In the genomic region with DNA sequence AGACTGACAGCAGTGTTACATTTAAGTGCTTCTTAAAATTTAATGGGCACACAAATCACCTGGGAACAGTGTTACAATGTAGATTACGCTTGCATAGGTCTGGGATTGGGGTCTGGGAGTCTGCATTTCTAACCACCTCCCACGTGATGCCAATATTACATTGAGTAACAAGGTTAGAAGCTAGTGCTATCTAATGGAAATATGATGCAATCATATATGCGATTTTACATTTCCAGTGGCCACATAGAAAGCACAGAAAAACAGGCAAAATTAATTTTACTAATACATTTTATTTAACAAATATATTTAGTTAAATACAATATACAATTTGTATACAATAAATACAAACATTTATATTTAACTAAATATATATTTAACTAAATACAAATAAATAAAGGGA, we compare ENCODE assay signal across 36 cellular contexts. TPM values are rescaled to one million over a fixed set of nuclear protein-coding genes. Genes with fewer than 3 reads are reported as not detected.
"Had no signal": no experiment of that assay in that cellular context is flagged by ENCODE, and none has a peak within 500 bp of the region (broad histone marks: within the 10 kb centered on the region; RNA-seq: fewer than 3 reads in every experiment).

No MANE protein-coding gene starts in this region.

- H3K4me3 Mint-ChIP-seq: activated CD4-positive, alpha-beta memory T cell treated with anti-CD3 and anti-CD28 coated beads for 36 hours; activated CD4-positive, alpha-beta T cell treated with anti-CD3 and anti-CD28 coated beads for 36 hours; activated CD4-positive, alpha-beta T cell treated with anti-CD3 and anti-CD28 coated beads, Interleukin-2, amount 10 ng/mL, durations not matched to agents 24 days and 14 days; activated CD8-positive, alpha-beta memory T cell treated with anti-CD3 and anti-CD28 coated beads, Interleukin-2, amount 10 ng/mL, durations not matched to agents 7 days and 5 days; activated CD8-positive, alpha-beta T cell treated with anti-CD3 and anti-CD28 coated beads, Interleukin-2, amount 10 ng/mL, durations not matched to agents 7 days and 5 days; activated naive CD4-positive, alpha-beta T cell treated with anti-CD3 and anti-CD28 coated beads for 36 hours; activated naive CD4-positive, alpha-beta T cell treated with anti-CD3 and anti-CD28 coated beads, Interleukin-2, amount 50 U/mL, for 24 hours; activated naive CD8-positive, alpha-beta T cell treated with anti-CD3 and anti-CD28 coated beads for 36 hours; activated naive CD8-positive, alpha-beta T cell treated with anti-CD3 and anti-CD28 coated beads, Interleukin-2, amount 50 U/mL, for 24 hours; activated T-helper 1 cell treated with anti-CD3 and anti-CD28 coated beads, Interleukin-12 subunit alpha, Interleukin-12 subunit beta, Interleukin-2, Interleukin-4 antibody, amounts not matched to agents 30 ng/mL and 10 ng/mL and 1 ng/mL, durations not matched to agents 14 hours and 24 hours and 36 hours; central memory CD8-positive, alpha-beta T cell; dendritic cell treated with granulocyte-macrophage colony-stimulating factor and Interleukin-4, amounts not matched to agents 40 ng/mL and 50 ng/mL, for 4 days; effector memory CD8-positive, alpha-beta T cell; T-helper 17 cell; T-helper 2 cell treated with Interferon-gamma antibody and Interleukin-4, amounts not matched to agents 5 μg/mL and 100 μg/mL, for 36 hours had no signal

- H3K4me1 Mint-ChIP-seq: activated CD4-positive, alpha-beta T cell treated with anti-CD3 and anti-CD28 coated beads for 36 hours; activated CD4-positive, alpha-beta T cell treated with anti-CD3 and anti-CD28 coated beads, Interleukin-2, amount 10 ng/mL, durations not matched to agents 24 days and 14 days; activated CD8-positive, alpha-beta memory T cell treated with anti-CD3 and anti-CD28 coated beads, Interleukin-2, amount 10 ng/mL, durations not matched to agents 7 days and 5 days; activated naive CD4-positive, alpha-beta T cell treated with anti-CD3 and anti-CD28 coated beads, Interleukin-2, amount 50 U/mL, for 24 hours; activated naive CD8-positive, alpha-beta T cell treated with anti-CD3 and anti-CD28 coated beads for 36 hours; activated naive CD8-positive, alpha-beta T cell treated with anti-CD3 and anti-CD28 coated beads, Interleukin-2, amount 50 U/mL, for 24 hours; central memory CD8-positive, alpha-beta T cell; T-helper 17 cell had no signal

- ATAC-seq: activated CD4-positive, alpha-beta T cell treated with anti-CD3 and anti-CD28 coated beads for 36 hours; activated CD8-positive, alpha-beta memory T cell treated with anti-CD3 and anti-CD28 coated beads, Interleukin-2, amount 10 ng/mL, durations not matched to agents 7 days and 5 days; activated CD8-positive, alpha-beta T cell treated with anti-CD3 and anti-CD28 coated beads, Interleukin-2, amount 10 ng/mL, durations not matched to agents 7 days and 5 days; activated naive CD8-positive, alpha-beta T cell treated with anti-CD3 and anti-CD28 coated beads, Interleukin-2, amount 50 U/mL, for 24 hours; effector memory CD8-positive, alpha-beta T cell; T-helper 17 cell had no signal

- H3K27me3 Mint-ChIP-seq: activated CD4-positive, alpha-beta memory T cell treated with anti-CD3 and anti-CD28 coated beads for 36 hours; activated CD4-positive, alpha-beta T cell treated with anti-CD3 and anti-CD28 coated beads for 36 hours; activated CD4-positive, alpha-beta T cell treated with anti-CD3 and anti-CD28 coated beads, Interleukin-2, amount 10 ng/mL, durations not matched to agents 24 days and 14 days; activated CD8-positive, alpha-beta memory T cell treated with anti-CD3 and anti-CD28 coated beads, Interleukin-2, amount 10 ng/mL, durations not matched to agents 7 days and 5 days; activated naive CD8-positive, alpha-beta T cell treated with anti-CD3 and anti-CD28 coated beads for 36 hours; activated naive CD8-positive, alpha-beta T cell treated with anti-CD3 and anti-CD28 coated beads, Interleukin-2, amount 50 U/mL, for 24 hours; central memory CD8-positive, alpha-beta T cell; dendritic cell treated with granulocyte-macrophage colony-stimulating factor and Interleukin-4, amounts not matched to agents 40 ng/mL and 50 ng/mL, for 4 days; effector memory CD8-positive, alpha-beta T cell; T-helper 17 cell had no signal

- H3K9me3 Mint-ChIP-seq: activated CD4-positive, alpha-beta memory T cell treated with anti-CD3 and anti-CD28 coated beads for 36 hours; activated CD4-positive, alpha-beta T cell treated with anti-CD3 and anti-CD28 coated beads, Interleukin-2, amount 10 ng/mL, durations not matched to agents 24 days and 14 days; activated naive CD4-positive, alpha-beta T cell treated with anti-CD3 and anti-CD28 coated beads for 36 hours; activated naive CD4-positive, alpha-beta T cell treated with anti-CD3 and anti-CD28 coated beads, Interleukin-2, amount 50 U/mL, for 24 hours; activated naive CD8-positive, alpha-beta T cell treated with anti-CD3 and anti-CD28 coated beads for 36 hours; activated T-helper 1 cell treated with anti-CD3 and anti-CD28 coated beads, Interleukin-12 subunit alpha, Interleukin-12 subunit beta, Interleukin-2, Interleukin-4 antibody, amounts not matched to agents 30 ng/mL and 10 ng/mL and 1 ng/mL, durations not matched to agents 14 hours and 24 hours and 36 hours; activated T-helper 2 cell treated with anti-CD3 and anti-CD28 coated beads, Interferon-gamma antibody, Interleukin-2, Interleukin-4, amounts not matched to agents 10 μg/mL and 5 μg/mL and 100 μg/mL, durations not matched to agents 14 hours and 24 hours and 36 hours; T-helper 2 cell treated with Interferon-gamma antibody and Interleukin-4, amounts not matched to agents 5 μg/mL and 100 μg/mL, for 36 hours had no signal

- H3K27ac Mint-ChIP-seq: activated CD4-positive, alpha-beta memory T cell treated with anti-CD3 and anti-CD28 coated beads for 36 hours; activated CD4-positive, alpha-beta T cell treated with anti-CD3 and anti-CD28 coated beads for 36 hours; activated CD4-positive, alpha-beta T cell treated with anti-CD3 and anti-CD28 coated beads, Interleukin-2, amount 10 ng/mL, durations not matched to agents 24 days and 14 days; activated CD8-positive, alpha-beta memory T cell treated with anti-CD3 and anti-CD28 coated beads, Interleukin-2, amount 10 ng/mL, durations not matched to agents 7 days and 5 days; activated CD8-positive, alpha-beta T cell treated with anti-CD3 and anti-CD28 coated beads, Interleukin-2, amount 10 ng/mL, durations not matched to agents 7 days and 5 days; activated naive CD4-positive, alpha-beta T cell treated with anti-CD3 and anti-CD28 coated beads for 36 hours; activated naive CD4-positive, alpha-beta T cell treated with anti-CD3 and anti-CD28 coated beads, Interleukin-2, amount 50 U/mL, for 24 hours; activated naive CD8-positive, alpha-beta T cell treated with anti-CD3 and anti-CD28 coated beads for 36 hours; activated naive CD8-positive, alpha-beta T cell treated with anti-CD3 and anti-CD28 coated beads, Interleukin-2, amount 50 U/mL, for 24 hours; activated T-helper 1 cell treated with anti-CD3 and anti-CD28 coated beads, Interleukin-12 subunit alpha, Interleukin-12 subunit beta, Interleukin-2, Interleukin-4 antibody, amounts not matched to agents 30 ng/mL and 10 ng/mL and 1 ng/mL, durations not matched to agents 14 hours and 24 hours and 36 hours; activated T-helper 2 cell treated with anti-CD3 and anti-CD28 coated beads, Interferon-gamma antibody, Interleukin-2, Interleukin-4, amounts not matched to agents 10 μg/mL and 5 μg/mL and 100 μg/mL, durations not matched to agents 14 hours and 24 hours and 36 hours; dendritic cell treated with granulocyte-macrophage colony-stimulating factor and Interleukin-4, amounts not matched to agents 40 ng/mL and 50 ng/mL, for 4 days; effector memory CD8-positive, alpha-beta T cell; T-helper 17 cell; T-helper 2 cell treated with Interferon-gamma antibody and Interleukin-4, amounts not matched to agents 5 μg/mL and 100 μg/mL, for 36 hours had no signal

- DNase-seq: activated CD4-positive, alpha-beta memory T cell treated with anti-CD3 and anti-CD28 coated beads for 36 hours; activated CD4-positive, alpha-beta T cell treated with anti-CD3 and anti-CD28 coated beads for 36 hours; activated CD4-positive, alpha-beta T cell treated with anti-CD3 and anti-CD28 coated beads, Interleukin-2, amount 10 ng/mL, durations not matched to agents 24 days and 14 days; activated CD4-positive, CD25-positive, alpha-beta regulatory T cell; activated CD4-positive, CD25-positive, alpha-beta regulatory T cell treated with anti-CD3 and anti-CD28 coated beads, Interleukin-2, amount 50 U/mL, for 72 hours; activated CD8-positive, alpha-beta memory T cell treated with anti-CD3 and anti-CD28 coated beads, Interleukin-2, amount 10 ng/mL, durations not matched to agents 7 days and 5 days; activated CD8-positive, alpha-beta memory T cell treated with anti-CD3 and anti-CD28 coated beads, Interleukin-2, amount 50 U/mL, for 4 hours; activated CD8-positive, alpha-beta T cell treated with anti-CD3 and anti-CD28 coated beads, Interleukin-2, amount 10 ng/mL, durations not matched to agents 7 days and 5 days; activated effector memory CD4-positive, alpha-beta T cell treated with anti-CD3 and anti-CD28 coated beads, Interleukin-2, amount 50 U/mL, for 16 hours; activated naive CD4-positive, alpha-beta T cell treated with anti-CD3 and anti-CD28 coated beads for 36 hours; activated naive CD8-positive, alpha-beta T cell treated with anti-CD3 and anti-CD28 coated beads for 36 hours; activated naive CD8-positive, alpha-beta T cell treated with anti-CD3 and anti-CD28 coated beads, Interleukin-2, amount 50 U/mL, for 24 hours; activated T-cell treated with anti-CD3 and anti-CD28 coated beads, Interleukin-2, amount 50 U/mL, for 1 hour; activated T-cell treated with anti-CD3 and anti-CD28 coated beads, Interleukin-2, amount 50 U/mL, for 48 hours; anterior cingulate cortex; brain microvascular endothelial cell; effector CD4-positive, alpha-beta T cell; effector memory CD8-positive, alpha-beta T cell; esophagus squamous epithelium; foreskin melanocyte; head of caudate nucleus; T-helper 1 cell; T-helper 17 cell; T1000; WERI-Rb-1 had no signal

- FAIRE-seq: astrocyte, bronchial epithelial cell had no signal

- H3K36me3 Mint-ChIP-seq: activated CD4-positive, alpha-beta memory T cell treated with anti-CD3 and anti-CD28 coated beads for 36 hours; activated CD8-positive, alpha-beta memory T cell treated with anti-CD3 and anti-CD28 coated beads, Interleukin-2, amount 10 ng/mL, durations not matched to agents 7 days and 5 days; activated naive CD4-positive, alpha-beta T cell treated with anti-CD3 and anti-CD28 coated beads, Interleukin-2, amount 50 U/mL, for 24 hours; activated naive CD8-positive, alpha-beta T cell treated with anti-CD3 and anti-CD28 coated beads for 36 hours had no signal

- H3K27ac ChIP-seq: brain microvascular endothelial cell, coronary artery, epithelial cell of prostate, esophagus squamous epithelium, WERI-Rb-1 had no signal

- H3K9me3 ChIP-seq: esophagus squamous epithelium had no signal

- H3K27me3 ChIP-seq: brain microvascular endothelial cell, esophagus squamous epithelium had no signal

- H3K4me3 ChIP-seq: coronary artery, esophagus squamous epithelium had no signal

- H3K4me1 ChIP-seq: esophagus squamous epithelium had no signal

- H3K36me3 ChIP-seq: brain microvascular endothelial cell, esophagus squamous epithelium, WERI-Rb-1 had no signal

RNA-seq across cellular contexts. Expression of a gene that starts 53.7 kb away (rescaled TPM):
- total RNA-seq: activated CD4-positive, alpha-beta memory T cell treated with anti-CD3 and anti-CD28 coated beads for 36 hours; activated CD4-positive, alpha-beta T cell treated with anti-CD3 and anti-CD28 coated beads for 36 hours; activated CD4-positive, alpha-beta T cell treated with anti-CD3 and anti-CD28 coated beads, Interleukin-2, amount 10 ng/mL, durations not matched to agents 24 days and 14 days; activated CD8-positive, alpha-beta memory T cell treated with anti-CD3 and anti-CD28 coated beads for 36 hours; activated CD8-positive, alpha-beta memory T cell treated with anti-CD3 and anti-CD28 coated beads, Interleukin-2, amount 10 ng/mL, durations not matched to agents 7 days and 5 days; activated CD8-positive, alpha-beta T cell treated with anti-CD3 and anti-CD28 coated beads, Interleukin-2, amount 10 ng/mL, durations not matched to agents 7 days and 5 days; activated naive CD4-positive, alpha-beta T cell treated with anti-CD3 and anti-CD28 coated beads for 36 hours; activated naive CD8-positive, alpha-beta T cell treated with anti-CD3 and anti-CD28 coated beads for 36 hours; activated T-helper 1 cell treated with anti-CD3 and anti-CD28 coated beads, Interleukin-12 subunit alpha, Interleukin-12 subunit beta, Interleukin-2, Interleukin-4 antibody, amounts not matched to agents 30 ng/mL and 10 ng/mL and 1 ng/mL, durations not matched to agents 14 hours and 24 hours and 36 hours; activated T-helper 2 cell treated with anti-CD3 and anti-CD28 coated beads, Interferon-gamma antibody, Interleukin-2, Interleukin-4, amounts not matched to agents 10 μg/mL and 5 μg/mL and 100 μg/mL, durations not matched to agents 14 hours and 24 hours and 36 hours; bronchial epithelial cell; T-helper 17 cell had no signal
